9 cellular contexts compared by ENCODE assay signal in the genomic region with DNA sequence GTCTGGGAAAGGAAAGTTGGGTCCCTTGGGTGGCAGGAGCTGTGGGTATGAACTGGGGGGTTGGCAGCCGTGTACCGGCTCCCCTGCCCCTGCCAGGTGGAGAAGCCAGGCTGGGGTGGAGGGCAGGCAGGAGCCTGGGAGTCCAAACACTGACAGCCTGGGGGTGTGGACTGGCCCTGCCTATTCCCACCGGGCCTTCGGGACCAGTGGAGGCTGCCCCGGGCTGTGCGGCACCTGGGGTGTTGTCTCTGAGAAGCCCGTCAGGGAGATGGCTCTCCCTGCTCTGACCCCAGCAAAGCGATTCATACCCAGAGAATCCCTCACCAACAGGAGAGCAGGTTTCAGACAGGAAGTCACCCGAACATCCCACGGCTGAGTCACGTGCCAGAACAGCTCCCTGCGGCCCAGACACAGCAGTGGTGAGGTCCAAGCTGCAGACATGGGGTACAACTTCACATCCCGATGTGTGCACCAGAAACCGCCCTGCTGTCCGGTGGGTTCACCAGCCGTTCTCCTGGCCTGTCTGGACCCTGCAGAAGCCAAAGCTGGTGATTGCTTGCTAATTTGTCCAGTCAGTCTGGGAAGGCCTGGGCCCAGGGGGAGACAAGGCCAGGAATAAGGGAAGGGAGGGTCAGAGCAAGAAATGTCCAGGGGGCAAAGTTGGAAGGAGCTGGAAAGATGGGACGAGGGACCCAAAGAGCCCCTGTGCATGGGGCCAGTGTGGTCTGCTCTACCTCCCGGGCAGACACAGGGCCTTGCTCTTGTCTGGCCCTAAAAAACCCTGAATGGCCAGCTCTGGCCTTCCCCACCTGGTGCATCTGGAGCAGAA. TPM values are rescaled to one million over a fixed set of nuclear protein-coding genes. Genes with fewer than 3 reads are reported as not detected.
A peak's percentile ranks its signal among the peaks of the same experiment; 100 is the strongest.
DNase-seq lines count a peak whose midpoint lies in the region; ATAC-seq and TF ChIP-seq lines count a peak whose summit lies in the region.
"Had no signal": no experiment of that assay in that cellular context is flagged by ENCODE, and none has a peak within 500 bp of the region (broad histone marks: within the 10 kb centered on the region; RNA-seq: fewer than 3 reads in every experiment).

No MANE protein-coding gene starts in this region.

- peak overlapping the region; percentile 38 for H2BK12ac ChIP-seq in trophoblast cell (ENCODE audit: low read length)

- no peak overlapping the region for H2BK120ac ChIP-seq in trophoblast cell (ENCODE audit: insufficient read depth, low read length, poor library complexity)

- TF ChIP-seq EP300 in tibial nerve (IDR thresholded peaks at IDR 0.05) = no peak

- DNase-seq in EH (ENCODE audit: low read depth) (peak; percentile 69), PC-3 (peak; percentile 30), trophoblast cell (peak in 1 of 2 donors; percentile 16), tibial nerve (ENCODE audit: low spot score in 2 of 2) (no peak), HUDEP-2 (lab: John Stamatoyannopoulos, UW; ENCODE audit: unreplicated experiment in 76 of 76) (no peak), left ventricle myocardium superior (no peak)
- peak; percentile 59 for DNase-seq in activated naive CD4-positive, alpha-beta T cell treated with anti-CD3 and anti-CD28 coated beads, Interleukin-2, amount 50 U/mL, for 16 hours

- H2AK5ac ChIP-seq in trophoblast cell (ENCODE audit: low read length) = no peak overlapping the region

- H4K91ac ChIP-seq in trophoblast cell (ENCODE audit: low read depth, low read length) = no peak overlapping the region

- TF ChIP-seq CTCF in PC-3 (conservative IDR thresholded peaks at IDR 0.05; ENCODE audit: low read depth, low read length) = no peak
- no peak for TF ChIP-seq CTCF in tibial nerve (IDR thresholded peaks at IDR 0.05)

- H3K9ac ChIP-seq in PC-3 (ENCODE audit: low read length) (no peak overlapping the region), trophoblast cell (ENCODE audit: low read length) (no peak overlapping the region)

- intact Hi-C loops in PC-3 (cut with micrococcal nuclease) = no loop called here
- intact Hi-C loops in left ventricle myocardium superior (cut with micrococcal nuclease) = no loop called here

- H4K20me1 ChIP-seq in PC-3 (ENCODE audit: low read length) = no peaks in the 10 kb centered on the region

- H3K27ac ChIP-seq in PC-3 (ENCODE audit: low read length) (no peak overlapping the region), trophoblast cell (ENCODE audit: low read depth, low read length) (no peak overlapping the region), tibial nerve (peak overlapping the region in 1 of 4 donors; percentile 86)
- H3K27ac ChIP-seq: tibial artery had no signal

- CTCF ChIA-PET in PC-3 (lab: Charles Lee) = no interaction called here

- no peak overlapping the region for H2BK5ac ChIP-seq in trophoblast cell (ENCODE audit: low read depth, low read length, poor library complexity)

- no peaks in the 10 kb centered on the region for H3K36me3 ChIP-seq in PC-3 (ENCODE audit: low read depth, low read length)
- H3K36me3 ChIP-seq in trophoblast cell (ENCODE audit: control insufficient read depth in 1 of 2, insufficient read depth in 2 of 2, low read length in 2 of 2) = no peaks in the 10 kb centered on the region
- no peaks in the 10 kb centered on the region for H3K36me3 ChIP-seq in tibial nerve
- H3K36me3 ChIP-seq: tibial artery had no signal

- no peak overlapping the region for H2AFZ ChIP-seq in PC-3 (ENCODE audit: low read length)
- no peak overlapping the region for H2AFZ ChIP-seq in trophoblast cell (ENCODE audit: insufficient read depth, low read length, poor library complexity)

- no peak overlapping the region for H3K4me2 ChIP-seq in PC-3 (ENCODE audit: low read length)
- H3K4me2 ChIP-seq in trophoblast cell (ENCODE audit: low read length) = no peak overlapping the region

- TF ChIP-seq POLR2A in tibial nerve (IDR thresholded peaks at IDR 0.05) = no peak

- H3K14ac ChIP-seq in trophoblast cell (ENCODE audit: low read length) = no peak overlapping the region

- H3K27me3 ChIP-seq in PC-3 (ENCODE audit: low read length) (no peaks in the 10 kb centered on the region), trophoblast cell (ENCODE audit: insufficient read depth, low read length) (no peaks in the 10 kb centered on the region), tibial nerve (peaks cover 0 to 48% of the 10 kb centered on the region in 2 donors)

- no peaks in the 10 kb centered on the region for H3K79me1 ChIP-seq in trophoblast cell (ENCODE audit: low read length)

- POLR2A ChIA-PET in PC-3 (lab: Charles Lee; ENCODE audit: unreplicated experiment) = no interaction called here

- H3K4me3 ChIP-seq in PC-3 (ENCODE audit: low read length) = no peak overlapping the region
- H3K4me3 ChIP-seq in trophoblast cell (ENCODE audit: low read depth, low read length) = no peak overlapping the region
- H3K4me3 ChIP-seq in tibial nerve = no peak overlapping the region
- H3K4me3 ChIP-seq: tibial artery had no signal

- H3K23ac ChIP-seq in trophoblast cell (ENCODE audit: low read length) = no peak overlapping the region

- no peak overlapping the region for H4K8ac ChIP-seq in trophoblast cell (ENCODE audit: low read depth, low read length)

- no peak overlapping the region for H4K12ac ChIP-seq in trophoblast cell (ENCODE audit: low read depth, low read length)

- peaks cover 20% of the 10 kb centered on the region for H3K4me1 ChIP-seq in PC-3 (ENCODE audit: insufficient read depth, low read length)
- H3K4me1 ChIP-seq in trophoblast cell (ENCODE audit: control insufficient read depth in 1 of 2, insufficient read depth in 2 of 2, low read length in 2 of 2) = peaks cover 3 to 8% of the 10 kb centered on the region in 2 experiments
- peaks cover 0 to 5% (median 0%) of the 10 kb centered on the region in 4 donors for H3K4me1 ChIP-seq in tibial nerve
- H3K4me1 ChIP-seq: tibial artery had no signal

- H3K9me2 ChIP-seq in PC-3 (replicated peaks; ENCODE audit: low read length) = no peaks in the 10 kb centered on the region

- H3F3A ChIP-seq in PC-3 (ENCODE audit: low read length, unreplicated experiment) = no peaks in the 10 kb centered on the region

- no TSS peak for BruUV-seq in PC-3 (replicated peaks; lab: Mats Ljungman, UMichigan)

- H3K79me2 ChIP-seq in PC-3 (ENCODE audit: low read length) (no peaks in the 10 kb centered on the region), trophoblast cell (ENCODE audit: control insufficient read depth, insufficient read depth, low read length, poor library complexity) (no peaks in the 10 kb centered on the region)

- no CpG with 5 or more reads among the region's 18 CpGs for WGBS in trophoblast cell (ENCODE audit: extremely low coverage, insufficient coverage, insufficient read length)
- WGBS in tibial nerve, 2 donors = 77 to 82% methylated on average over 11 to 18 of the region's 18 CpGs

- peak; percentile 33; the same call in 1 of the 2 replicates for ATAC-seq in PC-3
- no peak for ATAC-seq in HG03280 (IDR thresholded peaks at IDR 0.05; ENCODE audit: unreplicated experiment)
- no peak for ATAC-seq in left ventricle myocardium superior

- no peak overlapping the region for H3K18ac ChIP-seq in trophoblast cell (ENCODE audit: low read length)

- no peak overlapping the region for H3K4ac ChIP-seq in trophoblast cell (ENCODE audit: low read depth, low read length)

- H3K9me3 ChIP-seq in PC-3 (ENCODE audit: low read length) = no peaks in the 10 kb centered on the region
- peaks cover 7% of the 10 kb centered on the region for H3K9me3 ChIP-seq in trophoblast cell (ENCODE audit: insufficient read depth, low read depth, low read length)
- H3K9me3 ChIP-seq in tibial nerve = no peaks in the 10 kb centered on the region
- H3K9me3 ChIP-seq: tibial artery had no signal

RNA-seq across cellular contexts. Expression of gene GPR132, which starts 2.1 kb away (rescaled TPM):
- 0.04 and 0.12 TPM in 2 replicates for total RNA-seq in PC-3 (2014; rRNA removed)
- polyA plus RNA-seq in trophoblast cell (2013) = 0.04 and 0.10 TPM in 2 replicates
- 1 to 10 TPM; 1.5 to 7.7 (median 5.4) TPM for total RNA-seq in tibial nerve
- total RNA-seq in left ventricle myocardium superior = 1.3 TPM

RNA-seq across cellular contexts. Expression of gene CDCA4, which starts 46.5 kb away (rescaled TPM):
- total RNA-seq in PC-3 (2014; rRNA removed) = 113 and 133 TPM in 2 replicates
- 16.8 and 18.1 TPM in 2 replicates for polyA plus RNA-seq in trophoblast cell (2013)
- 1 to 10 TPM; 5.7 to 8.5 (median 6.7) TPM for total RNA-seq in tibial nerve
- 1.9 TPM for total RNA-seq in left ventricle myocardium superior

Comparison
In these comparisons a context has a peak if more than half of its experiments do, and no peak if none do; other contexts are left out.
1. DNase-seq: peak in EH (single experiment), PC-3 (single experiment) and activated naive CD4-positive, alpha-beta T cell treated with anti-CD3 and anti-CD28 coated beads, Interleukin-2, amount 50 U/mL, for 16 hours (single experiment); none in tibial nerve (0 of 2), HUDEP-2 (0 of 76) and left ventricle myocardium superior (single experiment).
2. RNA of gene CDCA4, which starts 46.5 kb away (total RNA-seq): 113 to 133 TPM in PC-3; 5.7 to 8.5 TPM in tibial nerve and 1.9 TPM in left ventricle myocardium superior (single experiment); every median in the first group is over 10 times any median in the second.